ENCODE assay signal across 19 cellular contexts in the genomic region with DNA sequence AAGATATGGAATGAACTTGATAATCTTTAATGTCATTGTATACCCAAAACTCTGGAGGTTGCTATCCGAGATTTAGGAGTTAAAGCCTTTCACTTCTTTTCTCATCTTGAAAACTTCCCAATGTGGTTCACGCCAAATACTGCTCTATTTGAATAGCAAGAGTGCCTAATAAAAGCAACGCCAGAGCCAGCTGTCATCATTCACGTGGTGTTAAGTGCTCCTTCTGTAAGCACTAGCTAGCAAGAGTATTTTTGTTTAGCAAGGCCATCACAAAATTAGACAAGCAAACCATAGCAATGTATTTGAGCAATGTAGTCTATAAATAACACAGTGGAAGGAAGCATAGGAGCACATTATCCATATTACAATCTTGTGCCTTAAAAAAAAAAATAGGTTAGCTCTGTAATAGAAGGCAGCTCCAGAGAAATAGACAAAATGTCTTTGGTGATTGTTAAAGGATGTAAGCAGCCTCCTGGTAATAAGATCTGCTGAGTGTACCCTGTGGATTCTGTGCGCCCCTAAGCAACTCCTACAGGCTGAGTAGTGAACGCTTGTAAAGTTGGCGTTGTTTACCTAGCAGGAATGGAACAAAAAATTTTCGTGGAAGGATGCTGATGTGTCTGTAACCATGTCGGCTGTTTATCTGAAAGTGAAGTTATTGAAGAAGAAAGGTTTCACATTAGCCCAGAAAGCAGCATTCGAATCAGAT.
DNase-seq lines count a peak whose midpoint lies in the region; FAIRE-seq and TF ChIP-seq lines count a peak whose summit lies in the region.
"Had no signal": no experiment of that assay in that cellular context is flagged by ENCODE, and none has a peak within 500 bp of the region (broad histone marks: within the 10 kb centered on the region; RNA-seq: fewer than 3 reads in every experiment).

No MANE protein-coding gene starts in this region.

- TF ChIP-seq CTCF in GM20000 (IDR thresholded peaks at IDR 0.05; ENCODE audit: extremely low read depth, missing control alignments), result no peak

- peak; percentile 99 for FAIRE-seq in islet of Langerhans (lab: Jason Lieb, UNC)
- FAIRE-seq in RCC 7860 (lab: Jason Lieb, UNC), result no peak
- FAIRE-seq: bronchial epithelial cell, H1 had no signal

- peak; percentile 91 for DNase-seq in DMS153 (lab: John Stamatoyannopoulos, UW)
- DNase-seq in NCI-H1694 treated with DMSO at 0.1 percent for 48 hours (lab: John Stamatoyannopoulos, UW), result peak; percentile 26
- peak; percentile 64 for DNase-seq in NCI-H774 (lab: John Stamatoyannopoulos, UW)
- DNase-seq in cerebellar nuclear complex (lab: John Stamatoyannopoulos, UW), result no peak
- no peak for DNase-seq in activated CD4-positive, CD25-positive, alpha-beta regulatory T cell (lab: John Stamatoyannopoulos, UW)
- DNase-seq in GM20000 (ENCODE audit: low spot score), result no peak
- DNase-seq in RCC 7860 (ENCODE audit: low spot score), result no peak
- DNase-seq: activated B cell treated with CpG ODN at 0.5 μM for 24 hours; CD4-positive, alpha-beta T cell; erythroblast; gastrocnemius medialis; naive B cell; NCI-H446; ovary; stimulated activated naive CD4-positive, alpha-beta T cell treated with Interleukin-2 at 50 U/mL for 16 hours; T-helper 2 cell had no signal

Comparison
In these comparisons a context has a peak if more than half of its experiments do, and no peak if none do; other contexts are left out.
1. DNase-seq: peak in DMS153 (single experiment), NCI-H1694 treated with DMSO at 0.1 percent for 48 hours (single experiment) and NCI-H774 (single experiment); none in cerebellar nuclear complex (0 of 2), activated CD4-positive, CD25-positive, alpha-beta regulatory T cell (0 of 4), GM20000 (single experiment) and RCC 7860 (single experiment).